1 cellular context compared by ENCODE assay signal in genomic region chr15:63490345-63491034, GRCh38.
TF ChIP-seq lines count a peak whose summit lies in the region.

No MANE protein-coding gene starts in this region.

TF ChIP-seq in HepG2, 621 proteins besides CTCF, POLR2A, EP300 and RAD21:
- TF ChIP-seq MLXIP (CRISPR knock-in tag; IDR thresholded peaks at IDR 0.05; ENCODE audit: borderline replicate concordance) (no peak), CAMTA2 (CRISPR knock-in tag; IDR thresholded peaks at IDR 0.05; ENCODE audit: borderline replicate concordance) (no peak), HOXA9 (CRISPR knock-in tag; IDR thresholded peaks at IDR 0.05; ENCODE audit: borderline replicate concordance) (no peak), ZNF160 (CRISPR knock-in tag; IDR thresholded peaks at IDR 0.05) (no peak), ZNF383 (CRISPR knock-in tag; IDR thresholded peaks at IDR 0.05; ENCODE audit: borderline replicate concordance) (no peak), CREB1 (IDR thresholded peaks at IDR 0.05) (no peak), CREB1 (CRISPR knock-in tag; IDR thresholded peaks at IDR 0.05) (no peak), MAX (IDR thresholded peaks at IDR 0.05) (no peak), MTA1 (CRISPR knock-in tag; IDR thresholded peaks at IDR 0.05; ENCODE audit: borderline replicate concordance) (no peak), STAT6 (CRISPR knock-in tag; IDR thresholded peaks at IDR 0.05; ENCODE audit: borderline replicate concordance) (no peak), U2AF2 (IDR thresholded peaks at IDR 0.05; ENCODE audit: low read depth, low read length) (no peak), CBFB (CRISPR knock-in tag; IDR thresholded peaks at IDR 0.05) (no peak), TEF (CRISPR knock-in tag; IDR thresholded peaks at IDR 0.05) (no peak), FOXA1 (IDR thresholded peaks at IDR 0.05) (no peak), FOXA1 (CRISPR knock-in tag; IDR thresholded peaks at IDR 0.05) (no peak), ZNF275 (CRISPR knock-in tag; IDR thresholded peaks at IDR 0.05; ENCODE audit: borderline replicate concordance) (no peak), ZNF343 (CRISPR knock-in tag; IDR thresholded peaks at IDR 0.05) (no peak), SIX1 (CRISPR knock-in tag; IDR thresholded peaks at IDR 0.05; ENCODE audit: borderline replicate concordance) (no peak), ZBTB10 (CRISPR knock-in tag; IDR thresholded peaks at IDR 0.05; ENCODE audit: borderline replicate concordance) (no peak), TBP (CRISPR knock-in tag; IDR thresholded peaks at IDR 0.05) (no peak), ZGPAT (CRISPR knock-in tag; IDR thresholded peaks at IDR 0.05) (no peak), HBP1 (CRISPR knock-in tag; IDR thresholded peaks at IDR 0.05; ENCODE audit: low read depth) (no peak)
